ENCODE assay signal across 13 cellular contexts in the genomic region with DNA sequence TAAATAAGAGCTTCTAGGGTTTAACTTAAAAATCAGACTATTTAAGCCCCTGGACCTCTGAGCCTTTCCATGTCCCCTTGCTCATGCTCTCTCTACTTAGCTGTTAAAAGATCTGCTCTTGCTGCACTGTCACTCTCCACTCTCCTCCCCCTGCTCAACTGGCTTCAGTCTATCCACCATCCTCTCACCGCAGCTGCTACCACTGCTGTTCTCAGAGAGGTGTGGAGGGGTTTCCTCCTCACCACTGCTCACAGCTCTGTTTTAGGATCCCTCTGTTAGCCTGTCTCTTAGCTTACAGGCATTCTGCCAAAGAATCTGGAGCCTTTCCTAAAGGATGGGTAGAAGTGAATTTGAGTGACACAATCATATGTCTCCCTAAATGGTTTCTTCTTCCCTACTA. TPM values are rescaled to one million over a fixed set of nuclear protein-coding genes. Genes with fewer than 3 reads are reported as not detected.
DNase-seq lines count a peak whose midpoint lies in the region; ATAC-seq and TF ChIP-seq lines count a peak whose summit lies in the region.
"Had no signal": no experiment of that assay in that cellular context is flagged by ENCODE, and none has a peak within 500 bp of the region (broad histone marks: within the 10 kb centered on the region; RNA-seq: fewer than 3 reads in every experiment).

No MANE protein-coding gene starts in this region.

- in situ Hi-C loops in GM13977 (cut with MboI; ENCODE audit: low pct_unique_long_range_greater_than_20kb, low sequenced_read_pairs, unreplicated experiment) = no loop called here

- H3K9me3 ChIP-seq in sigmoid colon = no peaks in the 10 kb centered on the region
- H3K9me3 ChIP-seq: SJSA1 had no signal

- no peak for TF ChIP-seq EP300 in sigmoid colon (IDR thresholded peaks at IDR 0.05)

- 77 to 92% methylated on average over 1 of the region's 1 CpG for WGBS in sigmoid colon, 2 donors

- TF ChIP-seq CTCF in GM13977 (IDR thresholded peaks at IDR 0.05; ENCODE audit: extremely low read depth, insufficient read depth, missing control alignments) (no peak), sigmoid colon (IDR thresholded peaks at IDR 0.05) (no peak)

- DNase-seq in GM13977 (ENCODE audit: low spot score) = peak; percentile 24
- DNase-seq in fibroblast of gingiva (ENCODE audit: low read depth) = peak; percentile 4
- no peak for DNase-seq in sigmoid colon
- DNase-seq: activated T-cell treated with anti-CD3 and anti-CD28 coated beads for 4 hours, NCI-H1048, NCI-H526 treated with DMSO at 0.1 percent for 48 hours had no signal

- no peak for TF ChIP-seq POLR2A in sigmoid colon (IDR thresholded peaks at IDR 0.05)

- no peak overlapping the region for H3K4me3 ChIP-seq in sigmoid colon
- H3K4me3 ChIP-seq: SJSA1 had no signal

- peak; percentile 34 for ATAC-seq in GM21360 (IDR thresholded peaks at IDR 0.05; ENCODE audit: unreplicated experiment)
- ATAC-seq in HG03135 (IDR thresholded peaks at IDR 0.05; ENCODE audit: unreplicated experiment) = peak; percentile 42
- ATAC-seq in GM21447 (IDR thresholded peaks at IDR 0.05; ENCODE audit: unreplicated experiment) = no peak
- no peak for ATAC-seq in HG02970 (IDR thresholded peaks at IDR 0.05; ENCODE audit: low FRiP score, unreplicated experiment)
- ATAC-seq in HG03442 (IDR thresholded peaks at IDR 0.05; ENCODE audit: unreplicated experiment) = no peak

- no peak overlapping the region for H3K27ac ChIP-seq in sigmoid colon
- H3K27ac ChIP-seq: VCaP had no signal

- H3K4me1 ChIP-seq in sigmoid colon = no peaks in the 10 kb centered on the region

- no peaks in the 10 kb centered on the region for H3K27me3 ChIP-seq in sigmoid colon
- H3K27me3 ChIP-seq: SJSA1 had no signal

- intact Hi-C loops in sigmoid colon (cut with DNase I) = no loop called here

- no peaks in the 10 kb centered on the region for H3K36me3 ChIP-seq in sigmoid colon
- H3K36me3 ChIP-seq: SJSA1 had no signal

RNA-seq across cellular contexts. Expression of a gene that starts 43.7 kb away (rescaled TPM):
- 10 to 100 TPM; 27.6 to 39.1 (median 34.4) TPM for total RNA-seq in sigmoid colon
- 10 to 100 TPM in 1 of 3 donors, 1 to 10 TPM in 2; 4.8 to 21.4 (median 5.5) TPM for polyA plus RNA-seq in sigmoid colon

Comparison
In these comparisons a context has a peak if more than half of its experiments do, and no peak if none do; other contexts are left out.
1. ATAC-seq: peak in GM21360 (single experiment) and HG03135 (single experiment); none in GM21447 (single experiment), HG02970 (single experiment) and HG03442 (single experiment).